In the genomic region with DNA sequence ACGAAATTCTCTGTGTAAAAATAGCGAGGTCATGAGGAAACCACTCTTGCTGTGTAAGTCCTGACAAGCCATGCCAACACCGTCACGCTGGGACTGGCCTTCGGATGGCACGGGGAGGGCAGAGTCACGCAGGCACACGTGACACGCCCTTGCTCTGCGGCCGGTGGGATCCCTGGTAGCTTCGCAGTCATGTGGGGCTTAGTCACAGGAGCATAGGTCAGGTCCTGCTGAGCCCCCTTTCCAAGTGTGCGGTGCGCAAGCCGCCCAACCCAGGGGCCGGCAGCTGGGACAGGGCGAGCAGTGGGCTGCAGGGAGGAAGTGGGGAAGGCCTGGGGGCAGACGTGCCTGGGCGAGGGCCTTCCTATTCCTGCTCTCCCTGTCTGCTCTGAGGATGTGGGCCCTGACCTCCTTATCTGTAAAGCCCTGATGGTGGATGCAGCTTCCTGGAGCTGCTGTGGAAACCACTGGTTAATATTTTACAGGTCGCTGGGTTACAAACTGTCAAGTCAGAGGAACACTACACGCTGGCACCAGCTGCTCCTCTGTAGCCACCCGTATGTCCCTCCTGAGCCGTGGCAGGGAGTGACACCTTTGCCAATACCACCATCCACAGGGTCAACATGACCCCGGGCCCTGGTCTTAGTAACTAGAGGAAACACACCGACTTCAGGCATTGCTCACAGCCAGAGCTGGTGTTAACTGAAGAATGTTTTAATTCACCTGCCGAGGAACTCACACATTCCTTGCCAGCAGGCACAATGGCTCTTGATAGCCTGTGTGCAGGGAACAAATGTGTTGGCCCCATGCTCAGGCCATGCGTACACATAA, we compare ENCODE assay signal across 1 cellular context.
TF ChIP-seq lines count a peak whose summit lies in the region.

No MANE protein-coding gene starts in this region.

TF ChIP-seq in HepG2, 621 proteins besides CTCF, POLR2A, EP300 and RAD21 (continued from another document and continues in another):
- TF ChIP-seq, protein P1, sequence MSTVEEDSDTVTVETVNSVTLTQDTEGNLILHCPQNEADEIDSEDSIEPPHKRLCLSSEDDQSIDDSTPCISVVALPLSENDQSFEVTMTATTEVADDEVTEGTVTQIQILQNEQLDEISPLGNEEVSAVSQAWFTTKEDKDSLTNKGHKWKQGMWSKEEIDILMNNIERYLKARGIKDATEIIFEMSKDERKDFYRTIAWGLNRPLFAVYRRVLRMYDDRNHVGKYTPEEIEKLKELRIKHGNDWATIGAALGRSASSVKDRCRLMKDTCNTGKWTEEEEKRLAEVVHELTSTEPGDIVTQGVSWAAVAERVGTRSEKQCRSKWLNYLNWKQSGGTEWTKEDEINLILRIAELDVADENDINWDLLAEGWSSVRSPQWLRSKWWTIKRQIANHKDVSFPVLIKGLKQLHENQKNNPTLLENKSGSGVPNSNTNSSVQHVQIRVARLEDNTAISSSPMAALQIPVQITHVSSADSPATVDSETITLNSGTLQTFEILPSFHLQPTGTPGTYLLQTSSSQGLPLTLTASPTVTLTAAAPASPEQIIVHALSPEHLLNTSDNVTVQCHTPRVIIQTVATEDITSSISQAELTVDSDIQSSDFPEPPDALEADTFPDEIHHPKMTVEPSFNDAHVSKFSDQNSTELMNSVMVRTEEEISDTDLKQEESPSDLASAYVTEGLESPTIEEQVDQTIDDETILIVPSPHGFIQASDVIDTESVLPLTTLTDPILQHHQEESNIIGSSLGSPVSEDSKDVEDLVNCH (CRISPR knock-in tag; IDR thresholded peaks at IDR 0.05) = no peak
- TF ChIP-seq ARHGAP35 (CRISPR knock-in tag; IDR thresholded peaks at IDR 0.05; ENCODE audit: borderline replicate concordance) (peak; percentile 84; the same call in 1 of the 2 replicates), ZFP41 (CRISPR knock-in tag; IDR thresholded peaks at IDR 0.05; ENCODE audit: borderline replicate concordance) (no peak), SIN3B (IDR thresholded peaks at IDR 0.05; ENCODE audit: low read length) (no peak), ZNF652 (CRISPR knock-in tag; IDR thresholded peaks at IDR 0.05; ENCODE audit: borderline replicate concordance, low read depth) (no peak), KMT2B (CRISPR knock-in tag; IDR thresholded peaks at IDR 0.05) (no peak), PPARG (CRISPR knock-in tag; conservative IDR thresholded peaks at IDR 0.05) (no peak), ZNF543 (CRISPR knock-in tag; IDR thresholded peaks at IDR 0.05) (peak; percentile 67; the same call in 1 of the 2 replicates), REXO4 (CRISPR knock-in tag; IDR thresholded peaks at IDR 0.05; ENCODE audit: borderline replicate concordance) (no peak), JUN (CRISPR knock-in tag; IDR thresholded peaks at IDR 0.05) (peak; percentile 72; the same call in 1 of the 2 replicates), KDM5A (IDR thresholded peaks at IDR 0.05; ENCODE audit: borderline replicate concordance, low read length) (no peak), ZMYM4 (CRISPR knock-in tag; IDR thresholded peaks at IDR 0.05) (peak; percentile 65), CCAR2 (optimal IDR thresholded peaks at IDR 0.05; ENCODE audit: low read depth, low read length) (no peak), ZNF296 (CRISPR knock-in tag; conservative IDR thresholded peaks at IDR 0.05) (no peak), ELF1 (CRISPR knock-in tag; IDR thresholded peaks at IDR 0.05) (peak; percentile 65), NFRKB (IDR thresholded peaks at IDR 0.05) (no peak), BORCS8-MEF2B (CRISPR knock-in tag; IDR thresholded peaks at IDR 0.05) (no peak), MLLT10 (CRISPR knock-in tag; IDR thresholded peaks at IDR 0.05) (no peak), RBFOX2 (IDR thresholded peaks at IDR 0.05; ENCODE audit: low read depth, low read length) (peak; percentile 75), KLF11 (CRISPR knock-in tag; IDR thresholded peaks at IDR 0.05) (no peak)
- TF ChIP-seq, protein P2, sequence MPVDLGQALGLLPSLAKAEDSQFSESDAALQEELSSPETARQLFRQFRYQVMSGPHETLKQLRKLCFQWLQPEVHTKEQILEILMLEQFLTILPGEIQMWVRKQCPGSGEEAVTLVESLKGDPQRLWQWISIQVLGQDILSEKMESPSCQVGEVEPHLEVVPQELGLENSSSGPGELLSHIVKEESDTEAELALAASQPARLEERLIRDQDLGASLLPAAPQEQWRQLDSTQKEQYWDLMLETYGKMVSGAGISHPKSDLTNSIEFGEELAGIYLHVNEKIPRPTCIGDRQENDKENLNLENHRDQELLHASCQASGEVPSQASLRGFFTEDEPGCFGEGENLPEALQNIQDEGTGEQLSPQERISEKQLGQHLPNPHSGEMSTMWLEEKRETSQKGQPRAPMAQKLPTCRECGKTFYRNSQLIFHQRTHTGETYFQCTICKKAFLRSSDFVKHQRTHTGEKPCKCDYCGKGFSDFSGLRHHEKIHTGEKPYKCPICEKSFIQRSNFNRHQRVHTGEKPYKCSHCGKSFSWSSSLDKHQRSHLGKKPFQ (CRISPR knock-in tag; IDR thresholded peaks at IDR 0.05; ENCODE audit: insufficient replicate concordance) = no peak
- TF ChIP-seq, protein P3, sequence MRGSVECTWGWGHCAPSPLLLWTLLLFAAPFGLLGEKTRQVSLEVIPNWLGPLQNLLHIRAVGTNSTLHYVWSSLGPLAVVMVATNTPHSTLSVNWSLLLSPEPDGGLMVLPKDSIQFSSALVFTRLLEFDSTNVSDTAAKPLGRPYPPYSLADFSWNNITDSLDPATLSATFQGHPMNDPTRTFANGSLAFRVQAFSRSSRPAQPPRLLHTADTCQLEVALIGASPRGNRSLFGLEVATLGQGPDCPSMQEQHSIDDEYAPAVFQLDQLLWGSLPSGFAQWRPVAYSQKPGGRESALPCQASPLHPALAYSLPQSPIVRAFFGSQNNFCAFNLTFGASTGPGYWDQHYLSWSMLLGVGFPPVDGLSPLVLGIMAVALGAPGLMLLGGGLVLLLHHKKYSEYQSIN (CRISPR knock-in tag; IDR thresholded peaks at IDR 0.05; ENCODE audit: borderline replicate concordance) = no peak
- TF ChIP-seq, protein P4, sequence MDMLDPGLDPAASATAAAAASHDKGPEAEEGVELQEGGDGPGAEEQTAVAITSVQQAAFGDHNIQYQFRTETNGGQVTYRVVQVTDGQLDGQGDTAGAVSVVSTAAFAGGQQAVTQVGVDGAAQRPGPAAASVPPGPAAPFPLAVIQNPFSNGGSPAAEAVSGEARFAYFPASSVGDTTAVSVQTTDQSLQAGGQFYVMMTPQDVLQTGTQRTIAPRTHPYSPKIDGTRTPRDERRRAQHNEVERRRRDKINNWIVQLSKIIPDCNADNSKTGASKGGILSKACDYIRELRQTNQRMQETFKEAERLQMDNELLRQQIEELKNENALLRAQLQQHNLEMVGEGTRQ (IDR thresholded peaks at IDR 0.05; ENCODE audit: low read depth, low read length) = peak; percentile 95
- TF ChIP-seq, protein P4 (CRISPR knock-in tag; IDR thresholded peaks at IDR 0.05; ENCODE audit: borderline replicate concordance) = peak; percentile 90; the same call in 1 of the 2 replicates
- TF ChIP-seq, protein P5, sequence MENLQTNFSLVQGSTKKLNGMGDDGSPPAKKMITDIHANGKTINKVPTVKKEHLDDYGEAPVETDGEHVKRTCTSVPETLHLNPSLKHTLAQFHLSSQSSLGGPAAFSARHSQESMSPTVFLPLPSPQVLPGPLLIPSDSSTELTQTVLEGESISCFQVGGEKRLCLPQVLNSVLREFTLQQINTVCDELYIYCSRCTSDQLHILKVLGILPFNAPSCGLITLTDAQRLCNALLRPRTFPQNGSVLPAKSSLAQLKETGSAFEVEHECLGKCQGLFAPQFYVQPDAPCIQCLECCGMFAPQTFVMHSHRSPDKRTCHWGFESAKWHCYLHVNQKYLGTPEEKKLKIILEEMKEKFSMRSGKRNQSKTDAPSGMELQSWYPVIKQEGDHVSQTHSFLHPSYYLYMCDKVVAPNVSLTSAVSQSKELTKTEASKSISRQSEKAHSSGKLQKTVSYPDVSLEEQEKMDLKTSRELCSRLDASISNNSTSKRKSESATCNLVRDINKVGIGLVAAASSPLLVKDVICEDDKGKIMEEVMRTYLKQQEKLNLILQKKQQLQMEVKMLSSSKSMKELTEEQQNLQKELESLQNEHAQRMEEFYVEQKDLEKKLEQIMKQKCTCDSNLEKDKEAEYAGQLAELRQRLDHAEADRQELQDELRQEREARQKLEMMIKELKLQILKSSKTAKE (CRISPR knock-in tag; IDR thresholded peaks at IDR 0.05; ENCODE audit: borderline replicate concordance) = peak; percentile 55
- TF ChIP-seq, protein P6, sequence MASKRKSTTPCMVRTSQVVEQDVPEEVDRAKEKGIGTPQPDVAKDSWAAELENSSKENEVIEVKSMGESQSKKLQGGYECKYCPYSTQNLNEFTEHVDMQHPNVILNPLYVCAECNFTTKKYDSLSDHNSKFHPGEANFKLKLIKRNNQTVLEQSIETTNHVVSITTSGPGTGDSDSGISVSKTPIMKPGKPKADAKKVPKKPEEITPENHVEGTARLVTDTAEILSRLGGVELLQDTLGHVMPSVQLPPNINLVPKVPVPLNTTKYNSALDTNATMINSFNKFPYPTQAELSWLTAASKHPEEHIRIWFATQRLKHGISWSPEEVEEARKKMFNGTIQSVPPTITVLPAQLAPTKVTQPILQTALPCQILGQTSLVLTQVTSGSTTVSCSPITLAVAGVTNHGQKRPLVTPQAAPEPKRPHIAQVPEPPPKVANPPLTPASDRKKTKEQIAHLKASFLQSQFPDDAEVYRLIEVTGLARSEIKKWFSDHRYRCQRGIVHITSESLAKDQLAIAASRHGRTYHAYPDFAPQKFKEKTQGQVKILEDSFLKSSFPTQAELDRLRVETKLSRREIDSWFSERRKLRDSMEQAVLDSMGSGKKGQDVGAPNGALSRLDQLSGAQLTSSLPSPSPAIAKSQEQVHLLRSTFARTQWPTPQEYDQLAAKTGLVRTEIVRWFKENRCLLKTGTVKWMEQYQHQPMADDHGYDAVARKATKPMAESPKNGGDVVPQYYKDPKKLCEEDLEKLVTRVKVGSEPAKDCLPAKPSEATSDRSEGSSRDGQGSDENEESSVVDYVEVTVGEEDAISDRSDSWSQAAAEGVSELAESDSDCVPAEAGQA (IDR thresholded peaks at IDR 0.05; ENCODE audit: low read depth) = no peak
- TF ChIP-seq, protein P6 (CRISPR knock-in tag; IDR thresholded peaks at IDR 0.05; ENCODE audit: borderline replicate concordance) = no peak
- TF ChIP-seq, protein P7, sequence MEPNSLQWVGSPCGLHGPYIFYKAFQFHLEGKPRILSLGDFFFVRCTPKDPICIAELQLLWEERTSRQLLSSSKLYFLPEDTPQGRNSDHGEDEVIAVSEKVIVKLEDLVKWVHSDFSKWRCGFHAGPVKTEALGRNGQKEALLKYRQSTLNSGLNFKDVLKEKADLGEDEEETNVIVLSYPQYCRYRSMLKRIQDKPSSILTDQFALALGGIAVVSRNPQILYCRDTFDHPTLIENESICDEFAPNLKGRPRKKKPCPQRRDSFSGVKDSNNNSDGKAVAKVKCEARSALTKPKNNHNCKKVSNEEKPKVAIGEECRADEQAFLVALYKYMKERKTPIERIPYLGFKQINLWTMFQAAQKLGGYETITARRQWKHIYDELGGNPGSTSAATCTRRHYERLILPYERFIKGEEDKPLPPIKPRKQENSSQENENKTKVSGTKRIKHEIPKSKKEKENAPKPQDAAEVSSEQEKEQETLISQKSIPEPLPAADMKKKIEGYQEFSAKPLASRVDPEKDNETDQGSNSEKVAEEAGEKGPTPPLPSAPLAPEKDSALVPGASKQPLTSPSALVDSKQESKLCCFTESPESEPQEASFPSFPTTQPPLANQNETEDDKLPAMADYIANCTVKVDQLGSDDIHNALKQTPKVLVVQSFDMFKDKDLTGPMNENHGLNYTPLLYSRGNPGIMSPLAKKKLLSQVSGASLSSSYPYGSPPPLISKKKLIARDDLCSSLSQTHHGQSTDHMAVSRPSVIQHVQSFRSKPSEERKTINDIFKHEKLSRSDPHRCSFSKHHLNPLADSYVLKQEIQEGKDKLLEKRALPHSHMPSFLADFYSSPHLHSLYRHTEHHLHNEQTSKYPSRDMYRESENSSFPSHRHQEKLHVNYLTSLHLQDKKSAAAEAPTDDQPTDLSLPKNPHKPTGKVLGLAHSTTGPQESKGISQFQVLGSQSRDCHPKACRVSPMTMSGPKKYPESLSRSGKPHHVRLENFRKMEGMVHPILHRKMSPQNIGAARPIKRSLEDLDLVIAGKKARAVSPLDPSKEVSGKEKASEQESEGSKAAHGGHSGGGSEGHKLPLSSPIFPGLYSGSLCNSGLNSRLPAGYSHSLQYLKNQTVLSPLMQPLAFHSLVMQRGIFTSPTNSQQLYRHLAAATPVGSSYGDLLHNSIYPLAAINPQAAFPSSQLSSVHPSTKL (CRISPR knock-in tag; IDR thresholded peaks at IDR 0.05) = peak; percentile 88
- TF ChIP-seq, protein P8, sequence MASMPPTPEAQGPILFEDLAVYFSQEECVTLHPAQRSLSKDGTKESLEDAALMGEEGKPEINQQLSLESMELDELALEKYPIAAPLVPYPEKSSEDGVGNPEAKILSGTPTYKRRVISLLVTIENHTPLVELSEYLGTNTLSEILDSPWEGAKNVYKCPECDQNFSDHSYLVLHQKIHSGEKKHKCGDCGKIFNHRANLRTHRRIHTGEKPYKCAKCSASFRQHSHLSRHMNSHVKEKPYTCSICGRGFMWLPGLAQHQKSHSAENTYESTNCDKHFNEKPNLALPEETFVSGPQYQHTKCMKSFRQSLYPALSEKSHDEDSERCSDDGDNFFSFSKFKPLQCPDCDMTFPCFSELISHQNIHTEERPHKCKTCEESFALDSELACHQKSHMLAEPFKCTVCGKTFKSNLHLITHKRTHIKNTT (CRISPR knock-in tag; IDR thresholded peaks at IDR 0.05) = no peak
